Comparison of ENCODE assay signal across 25 cellular contexts in the genomic region with DNA sequence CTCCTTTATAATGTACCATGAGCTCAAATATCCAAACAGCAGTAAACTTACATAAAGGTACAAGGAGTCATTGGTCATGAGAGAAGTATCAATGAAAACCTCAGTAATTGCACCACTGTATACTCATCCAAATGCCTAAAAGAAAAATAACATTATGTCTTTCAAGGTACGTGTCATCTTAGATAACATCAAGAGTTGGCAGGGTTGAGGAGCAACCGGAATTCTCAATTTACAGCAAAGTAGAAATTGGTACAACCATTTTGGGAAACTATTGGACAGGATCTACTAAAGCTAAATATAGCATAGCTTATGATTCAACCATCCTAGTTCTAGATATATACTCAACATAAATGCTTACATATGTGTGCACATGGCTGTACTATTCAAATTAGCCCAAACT.
"Had no signal": no experiment of that assay in that cellular context is flagged by ENCODE, and none has a peak within 500 bp of the region (broad histone marks: within the 10 kb centered on the region; RNA-seq: fewer than 3 reads in every experiment).

No MANE protein-coding gene starts in this region.

- DNase-seq: natural killer cell; occipital lobe; ovary; posterior cingulate gyrus; psoas muscle; right cardiac atrium; stimulated activated CD4-positive, alpha-beta T cell treated with anti-CD3 and anti-CD28 coated beads, Interleukin-15, amount 100 ng/mL, for 24 hours; stimulated activated CD4-positive, alpha-beta T cell treated with anti-CD3 and anti-CD28 coated beads, Interleukin-2, amount 100 ng/mL, for 24 hours; stimulated activated CD4-positive, alpha-beta T cell treated with anti-CD3 and anti-CD28 coated beads, Interleukin-2, amount 100 ng/mL, for 48 hours; stimulated activated CD4-positive, alpha-beta T cell treated with anti-CD3 and anti-CD28 coated beads, Interleukin-4, amount 100 ng/mL, for 24 hours; stimulated activated naive B cell treated with anti-CD40 and anti-IgM and Interleukin-4, amounts not matched to agents 10 μg/mL and 1 μg/mL and 100 μg/mL, for 72 hours; stimulated activated naive CD4-positive, alpha-beta T cell treated with Interleukin-2 at 50 U/mL for 16 hours; stomach; thyroid gland; trophoblast cell; upper lobe of left lung had no signal

- H3K27me3 ChIP-seq: neural progenitor cell, ovary, stomach, thyroid gland, tibial nerve, upper lobe of left lung, vagina had no signal

- H3K27ac ChIP-seq: neural progenitor cell, ovary, parathyroid adenoma, psoas muscle, skin epidermis, stomach, thoracic aorta, thyroid gland, upper lobe of left lung, vagina had no signal

- ATAC-seq: natural killer cell; psoas muscle; right cardiac atrium; sciatic nerve; stimulated activated effector memory CD8-positive, alpha-beta T cell treated with anti-CD3 and anti-CD28 coated beads, Interleukin-12 subunit alpha, Interleukin-12 subunit beta, amount 100 ng/mL, for 72 hours; stimulated activated naive B cell treated with anti-CD40 and anti-IgM and Interleukin-4, amounts not matched to agents 10 μg/mL and 1 μg/mL and 100 μg/mL, for 72 hours had no signal

- FAIRE-seq: urothelium cell line had no signal

- H3K9me3 ChIP-seq: ovary, psoas muscle, thoracic aorta, thyroid gland, tibial nerve, upper lobe of left lung, vagina had no signal

- H3K4me1 ChIP-seq: parathyroid adenoma, psoas muscle, stomach, upper lobe of left lung, vagina had no signal

- H2AFZ ChIP-seq: neural progenitor cell, parathyroid adenoma had no signal

- H3K4me2 ChIP-seq: neural progenitor cell had no signal

- H3K9ac ChIP-seq: neural progenitor cell, parathyroid adenoma had no signal

- H3K36me3 ChIP-seq: neural progenitor cell, ovary, stomach, thoracic aorta, thyroid gland, tibial nerve, upper lobe of left lung, vagina had no signal

- H3K4me3 ChIP-seq: neural progenitor cell, ovary, psoas muscle, skin epidermis, stomach, thoracic aorta, thyroid gland, tibial nerve, upper lobe of left lung, vagina had no signal
